ENCODE assay signal across 27 cellular contexts in the genomic region with DNA sequence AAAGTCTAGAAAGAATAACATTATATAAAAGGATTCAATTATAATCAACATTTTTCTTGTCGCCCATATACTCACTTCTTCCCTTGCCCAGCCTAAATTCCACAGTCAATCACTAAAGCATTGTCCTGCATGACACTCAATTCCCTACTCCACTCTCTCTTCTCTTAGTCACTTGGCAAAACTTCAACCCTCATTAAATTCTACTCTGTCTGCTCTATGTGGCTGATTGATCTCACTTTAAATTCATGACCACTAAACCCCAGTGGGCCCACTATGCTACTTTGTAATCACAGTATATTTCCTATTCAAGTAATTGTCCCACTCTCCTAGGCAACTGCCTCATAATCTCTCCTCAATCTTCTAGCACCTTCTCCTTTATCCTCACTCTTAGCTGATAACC. TPM values are rescaled to one million over a fixed set of nuclear protein-coding genes. Genes with fewer than 3 reads are reported as not detected.
A peak's percentile ranks its signal among the peaks of the same experiment; 100 is the strongest.
DNase-seq lines count a peak whose midpoint lies in the region; ATAC-seq and TF ChIP-seq lines count a peak whose summit lies in the region.
"Had no signal": no experiment of that assay in that cellular context is flagged by ENCODE, and none has a peak within 500 bp of the region (broad histone marks: within the 10 kb centered on the region; RNA-seq: fewer than 3 reads in every experiment).

No MANE protein-coding gene starts in this region.

- no peaks in the 10 kb centered on the region for H3K36me3 ChIP-seq in left lung
- peaks cover 0 to 12% of the 10 kb centered on the region in 2 donors for H3K36me3 ChIP-seq in gastroesophageal sphincter
- H3K36me3 ChIP-seq: sigmoid colon had no signal

- H3K27me3 Mint-ChIP-seq in activated T-cell treated with anti-CD3 and anti-CD28 coated beads, Interleukin-2, amount 50 U/mL, for 4 hours (ENCODE audit: low read depth), result peaks cover 2% of the 10 kb centered on the region
- H3K27me3 Mint-ChIP-seq: activated B cell treated with CpG ODN at 0.5 μM for 24 hours; activated CD4-positive, alpha-beta memory T cell treated with anti-CD3 and anti-CD28 coated beads, Interleukin-2, amount 10 ng/mL, durations not matched to agents 7 days and 5 days; activated T-cell treated with anti-CD3 and anti-CD28 coated beads, Interleukin-2, amount 50 U/mL, for 24 hours; natural killer cell treated with Interleukin-12 subunit alpha and Interleukin-12 subunit beta and Interleukin-15 and Interleukin-18, amount 100 ng/mL, for 72 hours; stimulated activated naive CD8-positive, alpha-beta T cell treated with anti-CD3 and anti-CD28 coated beads, Interleukin-15, Interleukin-2, amounts not matched to agents 100 ng/mL and 50 ng/mL, for 24 hours; type B pancreatic cell had no signal

- intact Hi-C loops in left lung (cut with DNase I), result no loop called here

- 80 to 91% methylated on average over 1 of the region's 1 CpG for WGBS in gastroesophageal sphincter (ENCODE audit: low coverage in 1 of 2), 2 donors

- H3K9me3 ChIP-seq in left lung, result peaks cover 0 to 1% of the 10 kb centered on the region in 2 donors
- no peaks in the 10 kb centered on the region for H3K9me3 ChIP-seq in gastroesophageal sphincter
- H3K9me3 ChIP-seq: sigmoid colon had no signal

- H3K36me3 Mint-ChIP-seq in activated T-cell treated with anti-CD3 and anti-CD28 coated beads, Interleukin-2, amount 50 U/mL, for 4 hours (ENCODE audit: insufficient read depth), result peaks cover 16% of the 10 kb centered on the region
- H3K36me3 Mint-ChIP-seq: type B pancreatic cell had no signal

- no peak overlapping the region for H3K4me3 ChIP-seq in left lung
- H3K4me3 ChIP-seq in gastroesophageal sphincter, result no peak overlapping the region
- H3K4me3 ChIP-seq: sigmoid colon had no signal

- H3K4me3 Mint-ChIP-seq in activated T-cell treated with anti-CD3 and anti-CD28 coated beads, Interleukin-2, amount 50 U/mL, for 4 hours, result no peak overlapping the region
- H3K4me3 Mint-ChIP-seq: activated B cell treated with CpG ODN at 0.5 μM for 24 hours; activated CD4-positive, alpha-beta memory T cell treated with anti-CD3 and anti-CD28 coated beads, Interleukin-2, amount 10 ng/mL, durations not matched to agents 7 days and 5 days; activated T-cell treated with anti-CD3 and anti-CD28 coated beads, Interleukin-2, amount 50 U/mL, for 24 hours; CD8-positive, alpha-beta memory T cell; endodermal cell; IgD-negative memory B cell; natural killer cell treated with Interleukin-12 subunit alpha and Interleukin-12 subunit beta and Interleukin-15 and Interleukin-18, amount 100 ng/mL, for 72 hours; stimulated activated naive CD8-positive, alpha-beta T cell treated with anti-CD3 and anti-CD28 coated beads, Interleukin-15, Interleukin-2, amounts not matched to agents 100 ng/mL and 50 ng/mL, for 24 hours; type B pancreatic cell had no signal

- peak overlapping the region in 1 of 2 donors; percentile 66 for H3K27ac ChIP-seq in left lung
- H3K27ac ChIP-seq in gastroesophageal sphincter, result no peak overlapping the region
- H3K27ac ChIP-seq: parathyroid adenoma, sigmoid colon had no signal

- TF ChIP-seq EP300 in gastroesophageal sphincter (IDR thresholded peaks at IDR 0.05), result no peak

- ATAC-seq in left lung (peak; percentile 52), gastroesophageal sphincter (no peak)
- ATAC-seq in activated T-cell treated with anti-CD3 and anti-CD28 coated beads, Interleukin-2, amount 50 U/mL, for 4 hours, result no peak
- ATAC-seq: natural killer cell treated with Interleukin-12 subunit alpha and Interleukin-12 subunit beta and Interleukin-15 and Interleukin-18, amount 100 ng/mL, for 72 hours had no signal

- DNase-seq in EL (peak; percentile 36), LHCN-M2 (ENCODE audit: low read depth) (peak; percentile 31), astrocyte of the hippocampus (ENCODE audit: low read depth, low spot score) (peak; percentile 85), left lung (no peak), NCI-H524 (lab: John Stamatoyannopoulos, UW) (no peak)
- no peak for DNase-seq in activated T-cell treated with anti-CD3 and anti-CD28 coated beads, Interleukin-2, amount 50 U/mL, for 4 hours
- no peak for DNase-seq in stimulated activated CD4-positive, alpha-beta T cell treated with anti-CD3 and anti-CD28 coated beads, Interleukin-4, amount 100 ng/mL, for 1 hour
- DNase-seq: activated B cell treated with CpG ODN at 0.5 μM for 24 hours; activated CD4-positive, alpha-beta memory T cell treated with anti-CD3 and anti-CD28 coated beads, Interleukin-2, amount 10 ng/mL, durations not matched to agents 7 days and 5 days; activated naive CD4-positive, alpha-beta T cell treated with anti-CD3 and anti-CD28 coated beads, Interleukin-2, amount 50 U/mL, for 16 hours; activated T-cell treated with anti-CD3 and anti-CD28 coated beads, Interleukin-2, amount 50 U/mL, for 24 hours; CD8-positive, alpha-beta memory T cell; DND-41; endodermal cell; kidney; mesenchymal stem cell; MV-4-11; NCI-H2081 treated with DMSO at 0.1 percent for 48 hours; NCI-H69; sigmoid colon; stimulated activated CD4-positive, alpha-beta T cell treated with anti-CD3 and anti-CD28 coated beads, Interleukin-1b, Interleukin-23, amount 100 ng/mL, for 48 hours had no signal

- no peaks in the 10 kb centered on the region for H3K4me1 Mint-ChIP-seq in activated T-cell treated with anti-CD3 and anti-CD28 coated beads, Interleukin-2, amount 50 U/mL, for 4 hours (ENCODE audit: low read depth)
- H3K4me1 Mint-ChIP-seq: activated B cell treated with CpG ODN at 0.5 μM for 24 hours; activated CD4-positive, alpha-beta memory T cell treated with anti-CD3 and anti-CD28 coated beads, Interleukin-2, amount 10 ng/mL, durations not matched to agents 7 days and 5 days; CD8-positive, alpha-beta memory T cell had no signal

- peaks cover 19% of the 10 kb centered on the region for H3K9me3 Mint-ChIP-seq in activated T-cell treated with anti-CD3 and anti-CD28 coated beads, Interleukin-2, amount 50 U/mL, for 4 hours
- H3K9me3 Mint-ChIP-seq: activated CD4-positive, alpha-beta memory T cell treated with anti-CD3 and anti-CD28 coated beads, Interleukin-2, amount 10 ng/mL, durations not matched to agents 7 days and 5 days; type B pancreatic cell had no signal

- no peaks in the 10 kb centered on the region for H3K4me1 ChIP-seq in left lung
- peaks cover 0 to 6% (median 0%) of the 10 kb centered on the region in 3 donors for H3K4me1 ChIP-seq in gastroesophageal sphincter
- H3K4me1 ChIP-seq: parathyroid adenoma, sigmoid colon had no signal

- H3K27me3 ChIP-seq in left lung (no peaks in the 10 kb centered on the region), gastroesophageal sphincter (no peaks in the 10 kb centered on the region)
- H3K27me3 ChIP-seq: sigmoid colon had no signal

- TF ChIP-seq POLR2A in gastroesophageal sphincter (IDR thresholded peaks at IDR 0.05), result no peak

- no peak for TF ChIP-seq CTCF in left lung (IDR thresholded peaks at IDR 0.05)
- TF ChIP-seq CTCF in gastroesophageal sphincter (IDR thresholded peaks at IDR 0.05), result no peak

RNA-seq across cellular contexts. Expression of a gene that starts 54.1 kb away (rescaled TPM):
- 14.4 and 16.0 TPM in 2 replicates for total RNA-seq in LHCN-M2 (2014; rRNA removed)
- 3.6 TPM for polyA plus RNA-seq in LHCN-M2 (2012)
- 10 to 100 TPM; 10.8 to 14.5 TPM for total RNA-seq in left lung
- total RNA-seq in gastroesophageal sphincter, result 10 to 100 TPM in 1 of 4 donors, 1 to 10 TPM in 3; 4.4 to 12.5 (median 7.1) TPM
- 10 to 100 TPM; 17.8 to 21.4 (median 18.9) TPM for total RNA-seq in activated T-cell treated with anti-CD3 and anti-CD28 coated beads, Interleukin-2, amount 50 U/mL, for 4 hours

Comparison
In these comparisons a context has a peak if more than half of its experiments do, and no peak if none do; other contexts are left out.
1. DNase-seq: peak in EL (single experiment), LHCN-M2 (single experiment) and astrocyte of the hippocampus (single experiment); none in left lung (0 of 2), activated T-cell treated with anti-CD3 and anti-CD28 coated beads, Interleukin-2, amount 50 U/mL, for 4 hours (single experiment), NCI-H524 (0 of 2) and stimulated activated CD4-positive, alpha-beta T cell treated with anti-CD3 and anti-CD28 coated beads, Interleukin-4, amount 100 ng/mL, for 1 hour (single experiment).